ENCODE assay signal across 26 cellular contexts in the genomic region with DNA sequence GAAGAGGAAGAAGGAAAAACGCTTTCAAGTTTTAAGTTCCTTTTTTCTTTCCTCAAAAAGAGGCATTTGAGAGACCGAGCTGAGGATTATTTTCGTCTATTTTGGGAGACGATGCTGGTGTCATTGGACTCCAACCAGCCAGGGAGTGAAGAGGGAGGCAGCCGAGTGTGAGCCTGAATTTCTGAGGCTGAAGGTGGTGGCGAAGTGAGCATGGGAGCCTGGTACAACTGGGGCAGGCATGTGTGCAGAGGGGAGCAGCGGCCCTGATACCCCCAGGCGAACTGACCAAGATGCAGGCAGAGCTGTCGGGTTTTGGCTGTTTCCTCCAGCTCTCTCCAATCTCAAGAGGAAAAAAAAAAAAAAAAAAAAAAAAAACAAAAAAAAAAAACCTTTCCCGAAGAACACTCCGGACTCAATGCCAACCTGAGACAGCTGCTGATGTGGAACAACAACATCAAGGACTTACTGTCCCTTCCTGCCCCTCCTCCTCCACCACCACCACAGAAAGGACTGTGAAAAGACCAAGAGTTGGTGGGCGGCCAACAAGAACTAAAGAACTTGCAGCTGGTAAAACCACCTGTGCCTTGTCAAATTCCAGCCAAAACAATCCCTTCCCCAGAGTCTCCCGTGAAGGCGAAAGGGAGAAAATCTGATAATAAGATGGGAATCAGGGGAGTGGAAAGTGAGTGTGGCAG.
DNase-seq lines count a peak whose midpoint lies in the region; ATAC-seq lines count a peak whose summit lies in the region.
"Had no signal": no experiment of that assay in that cellular context is flagged by ENCODE, and none has a peak within 500 bp of the region (broad histone marks: within the 10 kb centered on the region; RNA-seq: fewer than 3 reads in every experiment).

No MANE protein-coding gene starts in this region.

- peak; percentile 41 for DNase-seq in NCI-H1092 treated with DMSO at 0.1 percent for 48 hours (lab: John Stamatoyannopoulos, UW)
- DNase-seq in RPMI7951 (ENCODE audit: low read depth): peak; percentile 64
- DNase-seq in neuronal stem cell (ENCODE audit: low spot score): no peak
- DNase-seq in NCI-H526 treated with DMSO at 0.1 percent for 48 hours (lab: John Stamatoyannopoulos, UW): no peak
- no peak for DNase-seq in activated T-cell treated with anti-CD3 and anti-CD28 coated beads, Interleukin-2, amount 50 U/mL, for 1 hour
- no peak for DNase-seq in SW 1271 (lab: John Stamatoyannopoulos, UW)
- DNase-seq: activated CD4-positive, alpha-beta T cell treated with anti-CD3 and anti-CD28 coated beads, Interleukin-2, amount 50 U/mL, for 48 hours; activated CD8-positive, alpha-beta memory T cell treated with anti-CD3 and anti-CD28 coated beads, Interleukin-2, amount 50 U/mL, for 48 hours; activated effector memory CD4-positive, alpha-beta T cell treated with anti-CD3 and anti-CD28 coated beads, Interleukin-2, amount 50 U/mL, for 16 hours; activated naive CD8-positive, alpha-beta T cell treated with anti-CD3 and anti-CD28 coated beads, Interleukin-2, amount 50 U/mL, for 24 hours; GF-D8; glutamatergic neuron; GM23248; kidney; lower lobe of right lung; MM.1S; mucosa of descending colon; NCI-H187 treated with DMSO at 0.1 percent for 48 hours; NCI-H524 treated with DMSO at 0.1 percent for 48 hours; small intestine; stimulated activated CD4-positive, alpha-beta T cell treated with anti-CD3 and anti-CD28 coated beads, Interleukin-2, amount 100 ng/mL, for 24 hours; uterus had no signal

- H3K14ac ChIP-seq in neuronal stem cell (ENCODE audit: low read length): peak overlapping the region; percentile 86

- no peak overlapping the region for H2AK5ac ChIP-seq in neuronal stem cell (ENCODE audit: low read depth, low read length)

- no peak overlapping the region for H4K91ac ChIP-seq in neuronal stem cell (ENCODE audit: low read depth, low read length, poor library complexity)

- H2AFZ ChIP-seq in neuronal stem cell (ENCODE audit: low read length): no peak overlapping the region
- H2AFZ ChIP-seq: GM23248 had no signal

- H3K4me1 ChIP-seq in BLaER1: peaks cover 16% of the 10 kb centered on the region; the same call in 1 of the 2 replicates
- peaks cover 3 to 9% of the 10 kb centered on the region in 2 donors for H3K4me1 ChIP-seq in neuronal stem cell (ENCODE audit: control insufficient read depth in 2 of 2, insufficient read depth in 1 of 2, low read depth in 1 of 2, low read length in 2 of 2)
- H3K4me1 ChIP-seq: A549, lower lobe of right lung, uterus had no signal

- H3K27me3 ChIP-seq in BLaER1 (no peaks in the 10 kb centered on the region), neuronal stem cell (ENCODE audit: control insufficient read depth in 3 of 3, insufficient read depth in 3 of 3, low read depth in 1 of 3, low read length in 3 of 3) (no peaks in the 10 kb centered on the region)
- H3K27me3 ChIP-seq: neutrophil, uterus had no signal

- peak overlapping the region; percentile 79 for H3K18ac ChIP-seq in neuronal stem cell (ENCODE audit: low read length)

- H3K9ac ChIP-seq in BLaER1 (no peak overlapping the region), neuronal stem cell (ENCODE audit: low read depth, low read length, poor library complexity) (no peak overlapping the region)
- H3K9ac ChIP-seq: GM23248 had no signal

- H2BK15ac ChIP-seq in neuronal stem cell (ENCODE audit: low read length): no peak overlapping the region

- no peak overlapping the region for H2BK12ac ChIP-seq in neuronal stem cell (ENCODE audit: low read length)

- H3K4ac ChIP-seq in neuronal stem cell (ENCODE audit: low read length): no peak overlapping the region

- H3K79me1 ChIP-seq in neuronal stem cell (ENCODE audit: low read depth, low read length): no peaks in the 10 kb centered on the region

- H3K4me3 ChIP-seq in BLaER1 (no peak overlapping the region), neuronal stem cell (ENCODE audit: low read length in 2 of 2) (no peak overlapping the region)
- H3K4me3 ChIP-seq: A549, GM23248, lower lobe of right lung, mucosa of descending colon, uterus had no signal

- WGBS in neuronal stem cell (ENCODE audit: extremely low coverage in 2 of 2, insufficient read length in 2 of 2, insufficient replicate concordance in 1 of 2), 2 donors: no CpG with 5 or more reads among the region's 14 CpGs

- no peak for ATAC-seq in HG02642 (IDR thresholded peaks at IDR 0.05; ENCODE audit: poor library complexity, unreplicated experiment)
- ATAC-seq: A549; activated naive CD8-positive, alpha-beta T cell treated with anti-CD3 and anti-CD28 coated beads, Interleukin-2, amount 50 U/mL, for 24 hours; lower lobe of right lung; mucosa of descending colon had no signal

- 0 out of 2 replicates have a peak, but pooled peaks cover 4% of the 10 kb centered on the region for H3K9me3 ChIP-seq in BLaER1
- H3K9me3 ChIP-seq in neuronal stem cell (replicated peaks in 1 of 2; ENCODE audit: control insufficient read depth in 2 of 2, insufficient read depth in 1 of 2, low read depth in 1 of 2, low read length in 2 of 2): no peaks in the 10 kb centered on the region
- H3K9me3 ChIP-seq: A549, lower lobe of right lung, mucosa of descending colon, neutrophil, uterus had no signal

- H2BK120ac ChIP-seq in neuronal stem cell (ENCODE audit: low read depth, low read length): no peak overlapping the region

- H3K36me3 ChIP-seq in BLaER1 (no peaks in the 10 kb centered on the region), neuronal stem cell (replicated peaks in 1 of 2; ENCODE audit: control insufficient read depth in 2 of 2, insufficient read depth in 2 of 2, low read length in 2 of 2) (no peaks in the 10 kb centered on the region)
- H3K36me3 ChIP-seq: lower lobe of right lung, neutrophil, uterus had no signal

- H3K4me2 ChIP-seq in BLaER1 (0 out of 2 replicates have a peak overlapping the region, but pooled peaks have one; percentile 13), neuronal stem cell (ENCODE audit: insufficient read depth, low read length, poor library complexity, severe bottlenecking) (no peak overlapping the region)
- H3K4me2 ChIP-seq: A549 had no signal

- H2BK5ac ChIP-seq in neuronal stem cell (ENCODE audit: low read length): no peak overlapping the region

- H4K8ac ChIP-seq in neuronal stem cell (ENCODE audit: low read depth, low read length): no peak overlapping the region

- H4K20me1 ChIP-seq in BLaER1: no peaks in the 10 kb centered on the region

- H3K23ac ChIP-seq in neuronal stem cell (ENCODE audit: low read depth, low read length, poor library complexity): no peak overlapping the region

- H3K27ac ChIP-seq in BLaER1 (no peak overlapping the region), neuronal stem cell (replicated peaks; ENCODE audit: low read length) (no peak overlapping the region)
- H3K27ac ChIP-seq: A549, GM23248, lower lobe of right lung, neutrophil, uterus had no signal

Comparison
In these comparisons a context has a peak if more than half of its experiments do, and no peak if none do; other contexts are left out.
1. DNase-seq: peak in NCI-H1092 treated with DMSO at 0.1 percent for 48 hours (single experiment) and RPMI7951 (single experiment); none in neuronal stem cell (single experiment), NCI-H526 treated with DMSO at 0.1 percent for 48 hours (single experiment), activated T-cell treated with anti-CD3 and anti-CD28 coated beads, Interleukin-2, amount 50 U/mL, for 1 hour (single experiment) and SW 1271 (0 of 2).